In genomic region chr5:142873831-142874230, GRCh38 we compare ENCODE assay signal across 22 cellular contexts.
DNase-seq lines count a peak whose midpoint lies in the region; ATAC-seq, FAIRE-seq and TF ChIP-seq lines count a peak whose summit lies in the region.
"Had no signal": no experiment of that assay in that cellular context is flagged by ENCODE, and none has a peak within 500 bp of the region (broad histone marks: within the 10 kb centered on the region; RNA-seq: fewer than 3 reads in every experiment).

No MANE protein-coding gene starts in this region.

- no peak for DNase-seq in A549 (ENCODE audit: low read depth in 1 of 2, low spot score in 1 of 2)
- no peak for DNase-seq in PC-9
- DNase-seq in dermis blood vessel endothelial cell, result peak; percentile 42
- no peak for DNase-seq in CD4-positive, alpha-beta memory T cell
- no peak for DNase-seq in activated CD4-positive, alpha-beta T cell treated with anti-CD3 and anti-CD28 coated beads for 4 hours
- no peak for DNase-seq in AML-193 (lab: John Stamatoyannopoulos, UW)
- DNase-seq in NOMO-1 treated with dmso at 0.1 percent for 144 hours (lab: John Stamatoyannopoulos, UW; ENCODE audit: unreplicated experiment), result no peak
- DNase-seq: activated naive CD8-positive, alpha-beta T cell treated with anti-CD3 and anti-CD28 coated beads, Interleukin-2, amount 10 ng/mL, durations not matched to agents 7 days and 5 days; COR-L47; effector CD8-positive, alpha-beta T cell; hippocampal formation; islet precursor cell; mesenchymal stem cell; NCI-H1436; NCI-H2171; NCI-H748 treated with DMSO at 0.1 percent for 48 hours; stimulated activated naive CD4-positive, alpha-beta T cell had no signal

- H3K9me3 Mint-ChIP-seq in CD4-positive, alpha-beta memory T cell, result no peaks in the 10 kb centered on the region
- H3K9me3 Mint-ChIP-seq: activated naive CD8-positive, alpha-beta T cell treated with anti-CD3 and anti-CD28 coated beads, Interleukin-2, amount 10 ng/mL, durations not matched to agents 7 days and 5 days; activated T-helper 1 cell treated with anti-CD3 and anti-CD28 coated beads, Interleukin-12 subunit alpha, Interleukin-12 subunit beta, Interleukin-2, Interleukin-4 antibody, amounts not matched to agents 30 ng/mL and 10 ng/mL and 1 ng/mL, durations not matched to agents 14 hours and 24 hours and 36 hours; nephron had no signal

- H3K27me3 ChIP-seq in PC-9 (ENCODE audit: insufficient read depth, low read depth) (no peaks in the 10 kb centered on the region), mucosa of rectum (ENCODE audit: control insufficient read depth in 2 of 2, insufficient read depth in 2 of 2, low read length in 2 of 2) (no peaks in the 10 kb centered on the region)
- no peaks in the 10 kb centered on the region for H3K27me3 ChIP-seq in CD4-positive, alpha-beta memory T cell (ENCODE audit: insufficient read depth, low read length)
- H3K27me3 ChIP-seq: breast epithelium, tibial nerve had no signal

- peak overlapping the region in 1 of 2 donors; percentile 15 for H3K9ac ChIP-seq in mucosa of rectum (ENCODE audit: low read depth in 1 of 2, low read length in 2 of 2)

- H3K4me1 Mint-ChIP-seq in CD4-positive, alpha-beta memory T cell, result peaks cover 0 to 3% (median 0%) of the 10 kb centered on the region in 4 donors
- H3K4me1 Mint-ChIP-seq: activated naive CD8-positive, alpha-beta T cell treated with anti-CD3 and anti-CD28 coated beads, Interleukin-2, amount 10 ng/mL, durations not matched to agents 7 days and 5 days had no signal

- peak; percentile 28 to 34; a peak in 2 of 5 replicates for TF ChIP-seq RAD21 in A549 (conservative IDR thresholded peaks at IDR 0.05 in 1 of 2, IDR thresholded peaks at IDR 0.05 in 1 of 2)

- H3K36me3 ChIP-seq in PC-9 (ENCODE audit: low read depth) (no peaks in the 10 kb centered on the region), mucosa of rectum (ENCODE audit: control insufficient read depth in 2 of 2, insufficient read depth in 2 of 2, low read length in 2 of 2) (no peaks in the 10 kb centered on the region)
- no peaks in the 10 kb centered on the region for H3K36me3 ChIP-seq in CD4-positive, alpha-beta memory T cell (ENCODE audit: insufficient read depth, low read length)
- H3K36me3 ChIP-seq: breast epithelium, tibial nerve had no signal

- H3K27ac Mint-ChIP-seq in CD4-positive, alpha-beta memory T cell, result no peak overlapping the region
- H3K27ac Mint-ChIP-seq: activated naive CD8-positive, alpha-beta T cell treated with anti-CD3 and anti-CD28 coated beads, Interleukin-2, amount 10 ng/mL, durations not matched to agents 7 days and 5 days; activated T-helper 1 cell treated with anti-CD3 and anti-CD28 coated beads, Interleukin-12 subunit alpha, Interleukin-12 subunit beta, Interleukin-2, Interleukin-4 antibody, amounts not matched to agents 30 ng/mL and 10 ng/mL and 1 ng/mL, durations not matched to agents 14 hours and 24 hours and 36 hours had no signal

- FAIRE-seq in A549 (lab: Jason Lieb, UNC), result no peak

- H3K27ac ChIP-seq in A549, result peak overlapping the region; percentile 65 to 82
- peak overlapping the region; percentile 78 for H3K27ac ChIP-seq in PC-9
- peak overlapping the region; percentile 71 to 80 for H3K27ac ChIP-seq in mucosa of rectum (ENCODE audit: low read depth in 2 of 2, low read length in 2 of 2)
- no peak overlapping the region for H3K27ac ChIP-seq in CD4-positive, alpha-beta memory T cell (ENCODE audit: low read depth, low read length)

- TF ChIP-seq EP300 in A549 (IDR thresholded peaks at IDR 0.05), result no peak

- no peaks in the 10 kb centered on the region for H4K20me1 ChIP-seq in PC-9 (ENCODE audit: insufficient read depth)

- no peaks in the 10 kb centered on the region for H3K9me2 ChIP-seq in PC-9 (ENCODE audit: insufficient read depth)

- peak in 1 of 2 experiments; percentile 47; a peak in 4 of 6 replicates for ATAC-seq in A549

- H3K4me2 ChIP-seq in A549 (peak overlapping the region; percentile 63), PC-9 (peak overlapping the region; percentile 45)

- POLR2A ChIA-PET in A549 (lab: Yijun Ruan, JAX), result interaction anchor here (2.5 kb wide), 1 partner anchor 103 kb away, joined by 11 read pairs; the partner anchor contains the start of gene ARHGAP26
- POLR2A ChIA-PET in PC-9 (lab: Charles Lee; ENCODE audit: unreplicated experiment), result interaction anchor here (0.6 kb wide), 1 partner anchor 302 kb away, joined by 9 read pairs; no protein-coding TSS in a partner anchor
- POLR2A ChIA-PET in CD4-positive, alpha-beta memory T cell (lab: Charles Lee; ENCODE audit: partially characterized antibody), result no interaction called here

- no peak overlapping the region for H3K4me3 Mint-ChIP-seq in CD4-positive, alpha-beta memory T cell
- H3K4me3 Mint-ChIP-seq: activated naive CD8-positive, alpha-beta T cell treated with anti-CD3 and anti-CD28 coated beads, Interleukin-2, amount 10 ng/mL, durations not matched to agents 7 days and 5 days; activated T-helper 1 cell treated with anti-CD3 and anti-CD28 coated beads, Interleukin-12 subunit alpha, Interleukin-12 subunit beta, Interleukin-2, Interleukin-4 antibody, amounts not matched to agents 30 ng/mL and 10 ng/mL and 1 ng/mL, durations not matched to agents 14 hours and 24 hours and 36 hours; nephron had no signal

- no peak for TF ChIP-seq POLR2A in A549 (IDR thresholded peaks at IDR 0.05; ENCODE audit: low read length)

- BruUV-seq in PC-9 (replicated peaks; lab: Mats Ljungman, UMichigan), result no TSS peak

- H3K79me2 ChIP-seq in PC-9 (ENCODE audit: low read depth), result peaks cover 9% of the 10 kb centered on the region

- WGBS in A549 (ENCODE audit: missing lambda C conversion rate), result 62% methylated on average over 5 of the region's 5 CpGs

- peaks cover 0 to 7% of the 10 kb centered on the region in 2 donors for H3K36me3 Mint-ChIP-seq in CD4-positive, alpha-beta memory T cell
- H3K36me3 Mint-ChIP-seq: activated naive CD8-positive, alpha-beta T cell treated with anti-CD3 and anti-CD28 coated beads, Interleukin-2, amount 10 ng/mL, durations not matched to agents 7 days and 5 days had no signal

- peaks cover 31% of the 10 kb centered on the region for H3F3A ChIP-seq in PC-9 (ENCODE audit: insufficient read depth, low read depth)

- H3K27me3 Mint-ChIP-seq in CD4-positive, alpha-beta memory T cell, result no peaks in the 10 kb centered on the region
- H3K27me3 Mint-ChIP-seq: activated naive CD8-positive, alpha-beta T cell treated with anti-CD3 and anti-CD28 coated beads, Interleukin-2, amount 10 ng/mL, durations not matched to agents 7 days and 5 days had no signal

- H3K4me1 ChIP-seq in A549 (peaks cover 80% of the 10 kb centered on the region), PC-9 (replicated peaks; ENCODE audit: insufficient read depth) (peaks cover 48% of the 10 kb centered on the region), mucosa of rectum (ENCODE audit: control insufficient read depth in 2 of 2, insufficient read depth in 2 of 2, low read length in 2 of 2) (peaks cover 49 to 63% of the 10 kb centered on the region in 2 donors)
- no peaks in the 10 kb centered on the region for H3K4me1 ChIP-seq in CD4-positive, alpha-beta memory T cell (ENCODE audit: insufficient read depth, low read length)

- TF ChIP-seq CTCF in A549 (IDR thresholded peaks at IDR 0.05) (no peak), PC-9 (conservative IDR thresholded peaks at IDR 0.05) (no peak)

- CTCF ChIA-PET in A549 (lab: Yijun Ruan, JAX) (interaction anchor here (0.5 to 27.5 kb wide), 10 partner anchors 6 to 572 kb away, joined by 3 to 1307 read pairs (median 70); partner anchors contain the start of gene ARHGAP26), PC-9 (lab: Charles Lee) (interaction anchor here (0.6 to 0.8 kb wide), 2 partner anchors 126 to 527 kb away, joined by 3 read pairs; no protein-coding TSS in a partner anchor)
- CTCF ChIA-PET in CD4-positive, alpha-beta memory T cell (lab: Charles Lee; ENCODE audit: partially characterized antibody), result interaction anchor here (0.6 to 8.1 kb wide), 6 partner anchors 10 to 218 kb away, joined by 3 to 154 read pairs (median 4); no protein-coding TSS in a partner anchor

- H3K9me3 ChIP-seq in A549 (no peaks in the 10 kb centered on the region), PC-9 (ENCODE audit: insufficient read depth, low read depth) (no peaks in the 10 kb centered on the region), mucosa of rectum (ENCODE audit: control insufficient read depth in 2 of 2, low read length in 2 of 2) (no peaks in the 10 kb centered on the region)
- no peaks in the 10 kb centered on the region for H3K9me3 ChIP-seq in CD4-positive, alpha-beta memory T cell (ENCODE audit: control insufficient read depth in 1 of 2, low read length in 2 of 2)
- H3K9me3 ChIP-seq: breast epithelium, tibial nerve had no signal

- intact Hi-C loops in PC-9 (cut with micrococcal nuclease; ENCODE audit: unreplicated experiment), result loop anchor here (10.0 kb wide), 1 partner anchor 129 kb away; no protein-coding TSS in a partner anchor
- intact Hi-C loops in CD4-positive, alpha-beta memory T cell (cut with micrococcal nuclease), result no loop called here

- H3K4me3 ChIP-seq in A549, result no peak overlapping the region
- H3K4me3 ChIP-seq in PC-9, result no peak overlapping the region
- no peak overlapping the region for H3K4me3 ChIP-seq in mucosa of rectum (ENCODE audit: low read length in 2 of 2)
- H3K4me3 ChIP-seq in CD4-positive, alpha-beta memory T cell (ENCODE audit: low read length in 2 of 2), result no peak overlapping the region
- H3K4me3 ChIP-seq: breast epithelium, tibial nerve had no signal

- no peak overlapping the region for H2AFZ ChIP-seq in PC-9

TF ChIP-seq in A549, 52 proteins besides CTCF, POLR2A, EP300 and RAD21 (continues in another document):
- TF ChIP-seq, protein P1, sequence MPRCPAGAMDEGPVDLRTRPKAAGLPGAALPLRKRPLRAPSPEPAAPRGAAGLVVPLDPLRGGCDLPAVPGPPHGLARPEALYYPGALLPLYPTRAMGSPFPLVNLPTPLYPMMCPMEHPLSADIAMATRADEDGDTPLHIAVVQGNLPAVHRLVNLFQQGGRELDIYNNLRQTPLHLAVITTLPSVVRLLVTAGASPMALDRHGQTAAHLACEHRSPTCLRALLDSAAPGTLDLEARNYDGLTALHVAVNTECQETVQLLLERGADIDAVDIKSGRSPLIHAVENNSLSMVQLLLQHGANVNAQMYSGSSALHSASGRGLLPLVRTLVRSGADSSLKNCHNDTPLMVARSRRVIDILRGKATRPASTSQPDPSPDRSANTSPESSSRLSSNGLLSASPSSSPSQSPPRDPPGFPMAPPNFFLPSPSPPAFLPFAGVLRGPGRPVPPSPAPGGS (IDR thresholded peaks at IDR 0.05), result no peak
- TF ChIP-seq JUN (IDR thresholded peaks at IDR 0.05), result no peak
- TF ChIP-seq NPAS2 (CRISPR knock-in tag; IDR thresholded peaks at IDR 0.05; ENCODE audit: borderline replicate concordance), result no peak
- TF ChIP-seq TFCP2L1 (CRISPR knock-in tag; IDR thresholded peaks at IDR 0.05), result no peak
- no peak for TF ChIP-seq RNF2 (IDR thresholded peaks at IDR 0.05; ENCODE audit: borderline replicate concordance, low read depth)
- no peak for TF ChIP-seq RARB (CRISPR knock-in tag; IDR thresholded peaks at IDR 0.05)
- no peak for TF ChIP-seq HOXB5 (CRISPR knock-in tag; IDR thresholded peaks at IDR 0.05)
- no peak for TF ChIP-seq POLR2AphosphoS2 (conservative IDR thresholded peaks at IDR 0.05; ENCODE audit: low read length)
